11 cellular contexts compared by ENCODE assay signal in genomic region chr6:151962246-151962846, GRCh38.
DNase-seq lines count a peak whose midpoint lies in the region; ATAC-seq and TF ChIP-seq lines count a peak whose summit lies in the region.
"Had no signal": no experiment of that assay in that cellular context is flagged by ENCODE, and none has a peak within 500 bp of the region (broad histone marks: within the 10 kb centered on the region; RNA-seq: fewer than 3 reads in every experiment).

No MANE protein-coding gene starts in this region.

- H4K20me1 ChIP-seq in mammary epithelial cell (ENCODE audit: insufficient read depth, low read length), result no peaks in the 10 kb centered on the region

- H3K4me1 ChIP-seq in mammary epithelial cell (ENCODE audit: insufficient read depth, low read length), result peaks cover 26% of the 10 kb centered on the region

- TF ChIP-seq POLR2A in NB4 (IDR thresholded peaks at IDR 0.05; ENCODE audit: extremely low read depth, insufficient read length), result no peak

- dilution Hi-C loops in mammary epithelial cell (cut with HindIII; ENCODE audit: low sequenced_read_pairs), result no loop called here

- no peaks in the 10 kb centered on the region for H3K27me3 ChIP-seq in mammary epithelial cell (ENCODE audit: insufficient read depth, low read length)

- CTCF ChIA-PET in mammary epithelial cell (lab: Charles Lee; ENCODE audit: low non-redundant PET), result no interaction called here

- H3K9ac ChIP-seq in mammary epithelial cell (ENCODE audit: insufficient read depth, low read length), result no peak overlapping the region

- in situ Hi-C loops in mammary epithelial cell (cut with MboI; ENCODE audit: low sequenced_read_pairs in 2 of 2), result no loop called here

- H3K4me2 ChIP-seq in mammary epithelial cell (ENCODE audit: insufficient read depth, low read depth, low read length), result no peak overlapping the region

- intact Hi-C loops in mammary epithelial cell (cut with micrococcal nuclease), result no loop called here

- WGBS in mammary epithelial cell (ENCODE audit: low coverage, missing lambda C conversion rate), result 62% methylated on average over 5 of the region's 5 CpGs

- H3K9me3 ChIP-seq in mammary epithelial cell (replicated peaks; ENCODE audit: insufficient read depth, low read length), result peaks cover 3% of the 10 kb centered on the region

- DNase-seq in activated CD4-positive, alpha-beta T cell treated with anti-CD3 and anti-CD28 coated beads for 48 hours, result peak; percentile 6
- no peak for DNase-seq in activated CD4-positive, alpha-beta T cell treated with anti-CD3 and anti-CD28 coated beads, Interleukin-2, amount 50 U/mL, for 4 hours
- peak; percentile 47 for DNase-seq in NB4 (ENCODE audit: low read depth)
- peak; percentile 52 for DNase-seq in mammary epithelial cell
- DNase-seq in skeletal muscle cell (ENCODE audit: low read depth), result peak; percentile 4
- DNase-seq in NAMALWA (ENCODE audit: low spot score), result no peak
- no peak for DNase-seq in COLO668 (lab: John Stamatoyannopoulos, UW; ENCODE audit: unreplicated experiment)
- DNase-seq: effector CD8-positive, alpha-beta T cell; NCI-H187; T-helper 9 cell had no signal

- no peak for ATAC-seq in HG02885 (IDR thresholded peaks at IDR 0.05; ENCODE audit: poor library complexity, unreplicated experiment)

- no TSS peak for BruUV-seq in mammary epithelial cell (replicated peaks; lab: Mats Ljungman, UMichigan)

- H3K79me2 ChIP-seq in mammary epithelial cell (ENCODE audit: insufficient read depth, low read length), result no peaks in the 10 kb centered on the region

- H2AFZ ChIP-seq in mammary epithelial cell (ENCODE audit: low read depth, low read length), result no peak overlapping the region

- H3K27ac ChIP-seq in mammary epithelial cell (ENCODE audit: insufficient read depth, low read depth, low read length), result no peak overlapping the region

- H3K36me3 ChIP-seq in mammary epithelial cell (ENCODE audit: insufficient read depth, low read length), result no peaks in the 10 kb centered on the region

- TF ChIP-seq CTCF in NB4 (IDR thresholded peaks at IDR 0.05; ENCODE audit: low read depth, low read length) (no peak), mammary epithelial cell (conservative IDR thresholded peaks at IDR 0.05 in 1 of 2, IDR thresholded peaks at IDR 0.05 in 1 of 2; ENCODE audit: extremely low read depth in 1 of 2, insufficient read depth in 1 of 2, low read depth in 1 of 2, low read length in 2 of 2) (no peak)

- no peak overlapping the region for H3K4me3 ChIP-seq in NB4 (ENCODE audit: low read depth, low read length)
- no peak overlapping the region for H3K4me3 ChIP-seq in mammary epithelial cell (replicated peaks in 1 of 3; ENCODE audit: insufficient read depth in 1 of 3, low read depth in 2 of 3, low read length in 3 of 3)
- no peak overlapping the region for H3K4me3 ChIP-seq in skeletal muscle cell (ENCODE audit: low read depth, low read length)

Comparison
In these comparisons a context has a peak if more than half of its experiments do, and no peak if none do; other contexts are left out.
1. DNase-seq: peak in activated CD4-positive, alpha-beta T cell treated with anti-CD3 and anti-CD28 coated beads for 48 hours (single experiment), NB4 (single experiment), mammary epithelial cell (single experiment) and skeletal muscle cell (single experiment); none in activated CD4-positive, alpha-beta T cell treated with anti-CD3 and anti-CD28 coated beads, Interleukin-2, amount 50 U/mL, for 4 hours (0 of 2), NAMALWA (single experiment) and COLO668 (single experiment).